Comparison of ENCODE assay signal across 25 cellular contexts in the genomic region with DNA sequence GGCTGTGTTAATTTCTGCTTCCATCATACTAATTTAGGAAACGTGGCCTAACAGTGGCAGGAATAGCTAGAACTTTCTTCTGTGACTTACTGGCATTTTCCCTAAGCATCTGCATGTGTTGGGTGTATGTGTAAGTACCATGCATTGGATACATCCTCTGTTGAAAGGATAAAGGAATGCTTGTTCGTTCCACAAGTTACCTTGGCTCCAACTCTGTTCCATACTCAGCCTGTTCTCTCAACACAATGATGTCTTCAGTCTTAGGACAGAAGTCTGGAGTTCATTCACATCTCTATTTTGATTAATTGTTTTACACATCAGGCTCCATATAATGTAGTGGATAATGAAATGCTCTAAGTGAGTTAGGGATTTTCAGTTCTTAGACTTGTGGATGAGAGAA.
DNase-seq lines count a peak whose midpoint lies in the region; ATAC-seq, FAIRE-seq and TF ChIP-seq lines count a peak whose summit lies in the region.
"Had no signal": no experiment of that assay in that cellular context is flagged by ENCODE, and none has a peak within 500 bp of the region (broad histone marks: within the 10 kb centered on the region; RNA-seq: fewer than 3 reads in every experiment).

No MANE protein-coding gene starts in this region.

- no peaks in the 10 kb centered on the region for H3K9me3 Mint-ChIP-seq in natural killer cell
- H3K9me3 Mint-ChIP-seq in activated T-helper 1 cell treated with anti-CD3 and anti-CD28 coated beads, Interleukin-12 subunit alpha, Interleukin-12 subunit beta, Interleukin-2, Interleukin-4 antibody, amounts not matched to agents 30 ng/mL and 10 ng/mL and 1 ng/mL, durations not matched to agents 14 hours and 24 hours and 36 hours, result no peaks in the 10 kb centered on the region
- H3K9me3 Mint-ChIP-seq: GM23338 had no signal

- no peak overlapping the region for H2AFZ ChIP-seq in H1 (ENCODE audit: low read length)
- H2AFZ ChIP-seq: GM23338 had no signal

- no peaks in the 10 kb centered on the region for H3K79me2 ChIP-seq in H1 (ENCODE audit: control insufficient read depth in 1 of 2, insufficient read depth in 2 of 2, low read length in 2 of 2)

- H3K36me3 ChIP-seq in left ventricle myocardium inferior, result no peaks in the 10 kb centered on the region
- H3K36me3 ChIP-seq in H1 (ENCODE audit: control insufficient read depth in 2 of 4, insufficient read depth in 4 of 4, low read length in 3 of 4), result no peaks in the 10 kb centered on the region
- no peaks in the 10 kb centered on the region for H3K36me3 ChIP-seq in tibial artery
- no peaks in the 10 kb centered on the region for H3K36me3 ChIP-seq in aorta (ENCODE audit: control insufficient read depth in 1 of 2, insufficient read depth in 2 of 2, low read length in 1 of 2)

- H3K9me3 ChIP-seq in left ventricle myocardium inferior (replicated peaks), result no peaks in the 10 kb centered on the region
- no peaks in the 10 kb centered on the region for H3K9me3 ChIP-seq in H1 (ENCODE audit: insufficient read depth in 2 of 2, low read depth in 1 of 2, low read length in 1 of 2)
- no peaks in the 10 kb centered on the region for H3K9me3 ChIP-seq in tibial artery
- H3K9me3 ChIP-seq in aorta (ENCODE audit: control insufficient read depth, low read length), result no peaks in the 10 kb centered on the region

- no peak overlapping the region for H2AK5ac ChIP-seq in H1 (ENCODE audit: low read depth, low read length)

- no peak overlapping the region for H3K4me3 ChIP-seq in left ventricle myocardium inferior
- H3K4me3 ChIP-seq in H1 (ENCODE audit: extremely low read depth in 1 of 4, insufficient read depth in 2 of 4, low read depth in 3 of 4, low read length in 4 of 4), result no peak overlapping the region
- H3K4me3 ChIP-seq in tibial artery, result no peak overlapping the region
- H3K4me3 ChIP-seq in aorta (ENCODE audit: low read length in 2 of 2), result no peak overlapping the region

- H3K27ac Mint-ChIP-seq in natural killer cell, result peak overlapping the region; percentile 86
- no peak overlapping the region for H3K27ac Mint-ChIP-seq in activated T-helper 1 cell treated with anti-CD3 and anti-CD28 coated beads, Interleukin-12 subunit alpha, Interleukin-12 subunit beta, Interleukin-2, Interleukin-4 antibody, amounts not matched to agents 30 ng/mL and 10 ng/mL and 1 ng/mL, durations not matched to agents 14 hours and 24 hours and 36 hours
- H3K27ac Mint-ChIP-seq: GM23338 had no signal

- POLR2A ChIA-PET in H1 (lab: Charles Lee; ENCODE audit: partially characterized antibody), result no interaction called here

- H3K4me2 ChIP-seq in H1 (ENCODE audit: insufficient read depth in 1 of 2, low read depth in 2 of 2, low read length in 2 of 2), result no peak overlapping the region
- H3K4me2 ChIP-seq: KMS-11 had no signal

- H3K18ac ChIP-seq in H1 (ENCODE audit: extremely low read depth, low read length), result no peak overlapping the region

- no peak overlapping the region for H3K14ac ChIP-seq in H1 (ENCODE audit: insufficient read length)

- H3K36me3 Mint-ChIP-seq in natural killer cell, result no peaks in the 10 kb centered on the region
- no peaks in the 10 kb centered on the region for H3K36me3 Mint-ChIP-seq in activated T-helper 1 cell treated with anti-CD3 and anti-CD28 coated beads, Interleukin-12 subunit alpha, Interleukin-12 subunit beta, Interleukin-2, Interleukin-4 antibody, amounts not matched to agents 30 ng/mL and 10 ng/mL and 1 ng/mL, durations not matched to agents 14 hours and 24 hours and 36 hours (ENCODE audit: low read depth)

- CTCF ChIA-PET in H1 (lab: Charles Lee; ENCODE audit: partially characterized antibody), result no interaction called here

- H4K20me1 ChIP-seq in H1 (replicated peaks in 1 of 2; ENCODE audit: control insufficient read depth in 1 of 2, insufficient read depth in 2 of 2, low read length in 2 of 2), result peaks cover 0 to 9% of the 10 kb centered on the region in 2 experiments

- FAIRE-seq in H1 (lab: Jason Lieb, UNC), result no peak
- FAIRE-seq: GM18507, HTR-8/SVneo had no signal

- peaks cover 29 to 36% of the 10 kb centered on the region in 2 donors for H3K4me1 Mint-ChIP-seq in natural killer cell
- H3K4me1 Mint-ChIP-seq in activated T-helper 1 cell treated with anti-CD3 and anti-CD28 coated beads, Interleukin-12 subunit alpha, Interleukin-12 subunit beta, Interleukin-2, Interleukin-4 antibody, amounts not matched to agents 30 ng/mL and 10 ng/mL and 1 ng/mL, durations not matched to agents 14 hours and 24 hours and 36 hours (ENCODE audit: low read depth), result peaks cover 14% of the 10 kb centered on the region

- no peak overlapping the region for H2BK5ac ChIP-seq in H1 (ENCODE audit: low read depth, low read length)

- no peak overlapping the region for H3K56ac ChIP-seq in H1 (replicated peaks; ENCODE audit: insufficient read length, low read depth, low read length)

- H2BK12ac ChIP-seq in H1 (ENCODE audit: low read depth, low read length), result no peak overlapping the region

- H3K27me3 ChIP-seq in left ventricle myocardium inferior (ENCODE audit: low read depth), result no peaks in the 10 kb centered on the region
- H3K27me3 ChIP-seq in H1 (replicated peaks in 1 of 4; ENCODE audit: control insufficient read depth in 3 of 4, extremely low read depth in 1 of 4, insufficient read depth in 3 of 4, low read length in 3 of 4), result no peaks in the 10 kb centered on the region
- H3K27me3 ChIP-seq in tibial artery, result no peaks in the 10 kb centered on the region
- no peaks in the 10 kb centered on the region for H3K27me3 ChIP-seq in aorta (ENCODE audit: control insufficient read depth in 1 of 2, insufficient read depth in 2 of 2, low read length in 1 of 2)

- H3K79me1 ChIP-seq in H1 (ENCODE audit: low read depth, low read length), result no peaks in the 10 kb centered on the region; the same call in 1 of the 2 replicates

- DNase-seq in left ventricle myocardium inferior, result no peak
- no peak for DNase-seq in Right ventricle myocardium superior
- DNase-seq in H1 (ENCODE audit: low read depth in 1 of 2, low spot score in 2 of 2), result no peak
- no peak for DNase-seq in natural killer cell
- no peak for DNase-seq in tibial artery
- DNase-seq in aorta, result no peak
- DNase-seq in activated T-helper 1 cell treated with anti-CD3 and anti-CD28 coated beads, Interleukin-12 subunit alpha, Interleukin-12 subunit beta, Interleukin-2, Interleukin-4 antibody, amounts not matched to agents 30 ng/mL and 10 ng/mL and 1 ng/mL, durations not matched to agents 14 hours and 24 hours and 36 hours (ENCODE audit: low spot score), result no peak
- DNase-seq in stimulated activated CD4-positive, alpha-beta T cell treated with anti-CD3 and anti-CD28 coated beads, Interleukin-2, amount 100 ng/mL, for 24 hours, result no peak
- DNase-seq: 8988T, DMS53, GDM1, NCI-H1105 treated with DMSO at 0.1 percent for 48 hours, NCI-H1694, NCI-H2081 treated with DMSO at 0.1 percent for 48 hours, NCI-H2171 treated with DMSO at 0.1 percent for 48 hours, NCI-H524 treated with DMSO at 0.1 percent for 48 hours, NCI-H82, OCI-M1 had no signal

- H2BK120ac ChIP-seq in H1 (replicated peaks; ENCODE audit: low read depth, low read length), result peak overlapping the region; percentile 36

- TF ChIP-seq RAD21 in H1 (IDR thresholded peaks at IDR 0.05 in 1 of 2, conservative IDR thresholded peaks at IDR 0.05 in 1 of 2; ENCODE audit: low read depth in 2 of 2, low read length in 2 of 2), result no peak

- ATAC-seq in Right ventricle myocardium superior (ENCODE audit: poor library complexity) (no peak), natural killer cell (no peak), aorta (ENCODE audit: low FRiP score) (no peak)
- ATAC-seq: GM23338, HCT116, Right ventricle myocardium inferior had no signal

- no peak overlapping the region for H3K23ac ChIP-seq in H1 (ENCODE audit: insufficient read length)

- TF ChIP-seq POLR2A in H1 (IDR thresholded peaks at IDR 0.05; ENCODE audit: control extremely low read depth in 1 of 2, low read depth in 2 of 2, low read length in 2 of 2), result no peak

- TF ChIP-seq CTCF in left ventricle myocardium inferior (IDR thresholded peaks at IDR 0.05; ENCODE audit: borderline replicate concordance), result no peak
- TF ChIP-seq CTCF in H1 (IDR thresholded peaks at IDR 0.05; ENCODE audit: control extremely low read depth in 1 of 3, insufficient read depth in 1 of 3, low read depth in 1 of 3, low read length in 3 of 3), result no peak
- TF ChIP-seq CTCF in natural killer cell (IDR thresholded peaks at IDR 0.05), result no peak
- TF ChIP-seq CTCF in tibial artery (IDR thresholded peaks at IDR 0.05), result no peak

- no peak overlapping the region for H2BK15ac ChIP-seq in H1 (ENCODE audit: low read length)

- no peak overlapping the region for H4K8ac ChIP-seq in H1 (ENCODE audit: extremely low read depth, insufficient read depth, low read length)

- H2BK20ac ChIP-seq in H1 (ENCODE audit: low read length), result no peak overlapping the region

- no peak overlapping the region for H3K9ac ChIP-seq in H1 (replicated peaks in 1 of 4; ENCODE audit: extremely low read depth in 1 of 4, low read depth in 3 of 4, low read length in 3 of 4)
- H3K9ac ChIP-seq: KMS-11 had no signal

- WGBS in H1 (ENCODE audit: extremely low coverage in 1 of 2, insufficient coverage in 1 of 2, insufficient read length in 1 of 2, insufficient replicate concordance in 2 of 2, low coverage in 1 of 2, low lambda C conversion rate in 2 of 2, missing lambda C conversion rate in 1 of 2), 2 experiments, result 86% methylated on average over 2 of the region's 2 CpGs; no CpG with 5 or more reads in 1 of the 2 experiments
- 7 to 12% methylated on average over 2 of the region's 2 CpGs for WGBS in aorta, 2 donors

- peaks cover 94% of the 10 kb centered on the region for H3K4me1 ChIP-seq in left ventricle myocardium inferior
- H3K4me1 ChIP-seq in H1 (replicated peaks in 1 of 4; ENCODE audit: control insufficient read depth in 3 of 4, insufficient read depth in 4 of 4, low read length in 3 of 4), result peaks cover 5 to 16% (median 10%) of the 10 kb centered on the region in 4 experiments; a peak in 6 of 7 replicates
- peaks cover 0 to 85% (median 32%) of the 10 kb centered on the region in 4 donors for H3K4me1 ChIP-seq in tibial artery
- H3K4me1 ChIP-seq in aorta (ENCODE audit: control insufficient read depth in 1 of 2, insufficient read depth in 2 of 2, low read length in 2 of 2), result peaks cover 6 to 9% of the 10 kb centered on the region in 2 donors

- TF ChIP-seq EP300 in H1 (IDR thresholded peaks at IDR 0.05; ENCODE audit: borderline replicate concordance in 1 of 2, low read depth in 2 of 2, low read length in 2 of 2), result no peak

- H4K91ac ChIP-seq in H1 (replicated peaks; ENCODE audit: insufficient read length, low read length), result peak overlapping the region; percentile 20

- intact Hi-C loops in left ventricle myocardium inferior (cut with micrococcal nuclease) (no loop called here), Right ventricle myocardium superior (cut with DNase I) (no loop called here), natural killer cell (cut with micrococcal nuclease) (no loop called here), tibial artery (cut with DNase I; ENCODE audit: low total_unique reads) (no loop called here), aorta (cut with DNase I) (no loop called here)
- intact Hi-C loops in activated T-helper 1 cell treated with anti-CD3 and anti-CD28 coated beads, Interleukin-12 subunit alpha, Interleukin-12 subunit beta, Interleukin-2, Interleukin-4 antibody, amounts not matched to agents 30 ng/mL and 10 ng/mL and 1 ng/mL, durations not matched to agents 14 hours and 24 hours and 36 hours (cut with micrococcal nuclease), result no loop called here

- H3K27ac ChIP-seq in left ventricle myocardium inferior (replicated peaks), result peak overlapping the region; percentile 83
- no peak overlapping the region for H3K27ac ChIP-seq in H1 (ENCODE audit: low read depth, low read length)
- peak overlapping the region; percentile 66 to 77 for H3K27ac ChIP-seq in tibial artery
- peak overlapping the region in 1 of 2 donors; percentile 43 for H3K27ac ChIP-seq in aorta (ENCODE audit: low read depth in 1 of 2, low read length in 2 of 2)
- H3K27ac ChIP-seq: C4-2B, KMS-11 had no signal

- no peaks in the 10 kb centered on the region for H3K27me3 Mint-ChIP-seq in natural killer cell (ENCODE audit: low read depth in 2 of 2)
- H3K27me3 Mint-ChIP-seq in activated T-helper 1 cell treated with anti-CD3 and anti-CD28 coated beads, Interleukin-12 subunit alpha, Interleukin-12 subunit beta, Interleukin-2, Interleukin-4 antibody, amounts not matched to agents 30 ng/mL and 10 ng/mL and 1 ng/mL, durations not matched to agents 14 hours and 24 hours and 36 hours (ENCODE audit: insufficient read depth), result no peaks in the 10 kb centered on the region

- no peak overlapping the region for H3K4ac ChIP-seq in H1 (replicated peaks; ENCODE audit: insufficient read length, low read depth, low read length)

- H3K4me3 Mint-ChIP-seq in natural killer cell, result peak overlapping the region; percentile 65
- no peak overlapping the region for H3K4me3 Mint-ChIP-seq in activated T-helper 1 cell treated with anti-CD3 and anti-CD28 coated beads, Interleukin-12 subunit alpha, Interleukin-12 subunit beta, Interleukin-2, Interleukin-4 antibody, amounts not matched to agents 30 ng/mL and 10 ng/mL and 1 ng/mL, durations not matched to agents 14 hours and 24 hours and 36 hours

- no peaks in the 10 kb centered on the region for H3K23me2 ChIP-seq in H1 (ENCODE audit: low read depth, low read length)

- H4K5ac ChIP-seq in H1 (ENCODE audit: insufficient read length, low read depth, low read length), result no peak overlapping the region
